ENCODE assay signal across 16 cellular contexts in the genomic region with DNA sequence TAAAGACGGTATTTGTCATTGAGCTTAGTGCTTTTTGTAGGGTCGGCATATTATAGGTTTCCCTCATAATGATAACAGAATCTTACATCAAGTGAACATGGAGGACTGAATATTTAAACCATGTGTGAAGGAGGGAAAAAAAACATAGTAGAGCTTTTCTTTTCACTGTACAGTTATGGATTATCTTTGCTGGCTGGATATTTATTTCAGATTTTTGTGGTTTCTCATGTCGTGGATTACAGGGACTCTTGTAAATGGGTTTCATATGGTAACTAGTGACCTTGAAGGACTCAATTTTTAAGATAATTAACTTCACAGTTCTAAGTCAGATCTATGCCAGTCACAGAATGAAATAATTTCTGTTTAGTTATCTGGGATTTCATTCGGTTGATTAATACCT.
DNase-seq lines count a peak whose midpoint lies in the region; TF ChIP-seq lines count a peak whose summit lies in the region.
"Had no signal": no experiment of that assay in that cellular context is flagged by ENCODE, and none has a peak within 500 bp of the region (broad histone marks: within the 10 kb centered on the region; RNA-seq: fewer than 3 reads in every experiment).

No MANE protein-coding gene starts in this region.

- in situ Hi-C loops in GM23248 (cut with MboI), result no loop called here
- in situ Hi-C loops in mammary epithelial cell (cut with MboI; ENCODE audit: low sequenced_read_pairs in 2 of 2), result no loop called here

- dilution Hi-C loops in mammary epithelial cell (cut with HindIII; ENCODE audit: low sequenced_read_pairs), result no loop called here

- WGBS in GM23248 (ENCODE audit: low coverage in 1 of 2, low lambda C conversion rate in 2 of 2, missing lambda C conversion rate in 2 of 2), 2 experiments, result 25 to 37% methylated on average over 4 of the region's 4 CpGs
- 92% methylated on average over 4 of the region's 4 CpGs for WGBS in mammary epithelial cell (ENCODE audit: low coverage, missing lambda C conversion rate)

- H3K9ac ChIP-seq in GM23248, result no peak overlapping the region
- H3K9ac ChIP-seq in adipocyte (ENCODE audit: low read length), result no peak overlapping the region
- no peak overlapping the region for H3K9ac ChIP-seq in mammary epithelial cell (ENCODE audit: insufficient read depth, low read length)

- intact Hi-C loops in mammary epithelial cell (cut with micrococcal nuclease), result no loop called here

- no TSS peak for BruUV-seq in mammary epithelial cell (replicated peaks; lab: Mats Ljungman, UMichigan)

- H3K4me2 ChIP-seq in GM23248 (ENCODE audit: unreplicated experiment) (peak overlapping the region; percentile 14), mammary epithelial cell (ENCODE audit: insufficient read depth, low read depth, low read length) (no peak overlapping the region)

- no peak for TF ChIP-seq CTCF in mammary epithelial cell (conservative IDR thresholded peaks at IDR 0.05 in 1 of 2, IDR thresholded peaks at IDR 0.05 in 1 of 2; ENCODE audit: extremely low read depth in 1 of 2, insufficient read depth in 1 of 2, low read depth in 1 of 2, low read length in 2 of 2)

- CTCF ChIA-PET in mammary epithelial cell (lab: Charles Lee; ENCODE audit: low non-redundant PET), result no interaction called here

- H3K36me3 ChIP-seq in GM23248 (ENCODE audit: low read depth), result no peaks in the 10 kb centered on the region
- H3K36me3 ChIP-seq in adipocyte (ENCODE audit: control insufficient read depth, insufficient read depth, low read length, severe bottlenecking), result no peaks in the 10 kb centered on the region
- no peaks in the 10 kb centered on the region for H3K36me3 ChIP-seq in mammary epithelial cell (ENCODE audit: insufficient read depth, low read length)
- H3K36me3 ChIP-seq: BE2C had no signal

- H3K27me3 ChIP-seq in GM23248 (replicated peaks; ENCODE audit: insufficient read depth) (no peaks in the 10 kb centered on the region), adipocyte (replicated peaks; ENCODE audit: control insufficient read depth, insufficient read depth, low read length) (no peaks in the 10 kb centered on the region), mammary epithelial cell (ENCODE audit: insufficient read depth, low read length) (no peaks in the 10 kb centered on the region)
- H3K27me3 ChIP-seq: BE2C had no signal

- H3K9me3 ChIP-seq in GM23248 (ENCODE audit: low read depth) (no peaks in the 10 kb centered on the region), adipocyte (ENCODE audit: control insufficient read depth, low read length) (no peaks in the 10 kb centered on the region), mammary epithelial cell (replicated peaks; ENCODE audit: insufficient read depth, low read length) (no peaks in the 10 kb centered on the region)
- H3K9me3 ChIP-seq: BE2C had no signal

- H4K20me1 ChIP-seq in GM23248 (ENCODE audit: insufficient read depth) (no peaks in the 10 kb centered on the region), mammary epithelial cell (ENCODE audit: insufficient read depth, low read length) (no peaks in the 10 kb centered on the region)

- no peak overlapping the region for H3K27ac ChIP-seq in GM23248
- H3K27ac ChIP-seq in mammary epithelial cell (ENCODE audit: insufficient read depth, low read depth, low read length), result no peak overlapping the region
- H3K27ac ChIP-seq: 22Rv1, C4-2B had no signal

- H2AFZ ChIP-seq in GM23248, result no peak overlapping the region
- no peak overlapping the region for H2AFZ ChIP-seq in mammary epithelial cell (ENCODE audit: low read depth, low read length)

- H3F3A ChIP-seq in GM23248 (ENCODE audit: insufficient read depth), result 0 out of 2 replicates have a peak, but pooled peaks cover 5% of the 10 kb centered on the region

- DNase-seq in AG08395 (ENCODE audit: low spot score) (peak; percentile 18), GM23248 (no peak), adipocyte (ENCODE audit: low read depth) (peak; percentile 66), fibroblast of peridontal ligament (ENCODE audit: extremely low read depth) (peak; percentile 65), mammary epithelial cell (no peak), KG1 (lab: John Stamatoyannopoulos, UW) (no peak)
- no peak for DNase-seq in activated CD4-positive, alpha-beta T cell treated with anti-CD3 and anti-CD28 coated beads, Interleukin-2, amount 50 U/mL, for 1 hour
- no peak for DNase-seq in stimulated activated CD4-positive, alpha-beta T cell treated with anti-CD3 and anti-CD28 coated beads, Interleukin-1b, Interleukin-23, amount 100 ng/mL, for 48 hours
- DNase-seq: BE2C; CD4-positive, alpha-beta memory T cell; DMS79 treated with DMSO at 0.1 percent for 48 hours; GDM1; GOT3; H9 had no signal

- H3K4me3 ChIP-seq in GM23248, result no peak overlapping the region
- no peak overlapping the region for H3K4me3 ChIP-seq in adipocyte (ENCODE audit: low read length)
- H3K4me3 ChIP-seq in mammary epithelial cell (replicated peaks in 1 of 3; ENCODE audit: insufficient read depth in 1 of 3, low read depth in 2 of 3, low read length in 3 of 3), result no peak overlapping the region

- no peaks in the 10 kb centered on the region for H3K9me2 ChIP-seq in GM23248 (ENCODE audit: insufficient read depth)

- H3K4me1 ChIP-seq in GM23248 (ENCODE audit: insufficient read depth) (peaks cover 17% of the 10 kb centered on the region), adipocyte (ENCODE audit: control insufficient read depth, insufficient read depth, low read length) (peaks cover 7% of the 10 kb centered on the region), mammary epithelial cell (ENCODE audit: insufficient read depth, low read length) (peaks cover 6% of the 10 kb centered on the region)

- H3K79me2 ChIP-seq in GM23248 (ENCODE audit: insufficient read depth), result no peaks in the 10 kb centered on the region
- no peaks in the 10 kb centered on the region for H3K79me2 ChIP-seq in mammary epithelial cell (ENCODE audit: insufficient read depth, low read length)

Comparison
In these comparisons a context has a peak if more than half of its experiments do, and no peak if none do; other contexts are left out.
1. DNase-seq: peak in AG08395 (single experiment), adipocyte (single experiment) and fibroblast of peridontal ligament (single experiment); none in GM23248 (single experiment), activated CD4-positive, alpha-beta T cell treated with anti-CD3 and anti-CD28 coated beads, Interleukin-2, amount 50 U/mL, for 1 hour (single experiment), mammary epithelial cell (single experiment), KG1 (single experiment) and stimulated activated CD4-positive, alpha-beta T cell treated with anti-CD3 and anti-CD28 coated beads, Interleukin-1b, Interleukin-23, amount 100 ng/mL, for 48 hours (single experiment).